In the genomic region with DNA sequence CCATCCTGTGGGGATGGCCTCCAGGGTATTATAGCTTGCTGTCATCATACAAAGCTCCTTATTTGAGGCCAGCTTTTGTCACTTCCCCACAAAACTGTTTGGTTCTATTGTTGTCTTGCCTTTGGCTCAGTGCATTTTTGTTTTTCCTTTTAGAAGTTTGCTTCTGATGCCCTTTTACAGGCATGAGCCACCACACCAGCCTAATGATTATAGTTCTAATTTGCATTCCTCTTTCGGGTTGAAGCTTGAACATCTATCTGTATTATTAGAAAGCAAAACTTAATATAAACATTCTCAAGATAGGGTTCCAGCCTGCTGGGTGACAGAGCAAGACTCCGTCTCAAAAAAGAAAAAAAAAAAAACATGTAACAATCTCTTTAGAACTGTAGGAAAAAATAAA, we compare ENCODE assay signal across 20 cellular contexts. TPM values are rescaled to one million over a fixed set of nuclear protein-coding genes. Genes with fewer than 3 reads are reported as not detected.
A peak's percentile ranks its signal among the peaks of the same experiment; 100 is the strongest.
DNase-seq lines count a peak whose midpoint lies in the region; ATAC-seq, FAIRE-seq and TF ChIP-seq lines count a peak whose summit lies in the region.
"Had no signal": no experiment of that assay in that cellular context is flagged by ENCODE, and none has a peak within 500 bp of the region (broad histone marks: within the 10 kb centered on the region; RNA-seq: fewer than 3 reads in every experiment).

No MANE protein-coding gene starts in this region.

- no peak overlapping the region for H3K4me2 ChIP-seq in H1 (ENCODE audit: insufficient read depth in 1 of 2, low read depth in 2 of 2, low read length in 2 of 2)
- H3K4me2 ChIP-seq: hepatocyte had no signal

- peaks cover 3 to 8% (median 5%) of the 10 kb centered on the region in 3 donors for H3K36me3 Mint-ChIP-seq in immature natural killer cell

- H3K9me3 Mint-ChIP-seq in immature natural killer cell = no peaks in the 10 kb centered on the region
- H3K9me3 Mint-ChIP-seq: neural crest cell had no signal

- no peak overlapping the region for H3K27ac ChIP-seq in H1 (ENCODE audit: low read depth, low read length)
- H3K27ac ChIP-seq: hepatocyte, tibial artery had no signal

- H3K23ac ChIP-seq in H1 (ENCODE audit: insufficient read length) = no peak overlapping the region

- no peaks in the 10 kb centered on the region for H3K9me3 ChIP-seq in H1 (ENCODE audit: insufficient read depth in 2 of 2, low read depth in 1 of 2, low read length in 1 of 2)
- no peaks in the 10 kb centered on the region for H3K9me3 ChIP-seq in MG63
- H3K9me3 ChIP-seq: Caco-2, tibial artery had no signal

- CTCF ChIA-PET in H1 (lab: Charles Lee; ENCODE audit: partially characterized antibody) = interaction anchor here (0.7 to 1.2 kb wide), 2 partner anchors 12 to 1723 kb away, joined by 3 read pairs; no protein-coding TSS in a partner anchor

- no peak overlapping the region for H2BK120ac ChIP-seq in H1 (replicated peaks; ENCODE audit: low read depth, low read length)

- H2BK20ac ChIP-seq in H1 (ENCODE audit: low read length) = no peak overlapping the region

- no peak overlapping the region for H2BK12ac ChIP-seq in H1 (ENCODE audit: low read depth, low read length)

- TF ChIP-seq CTCF in H1 (IDR thresholded peaks at IDR 0.05; ENCODE audit: control extremely low read depth in 1 of 3, insufficient read depth in 1 of 3, low read depth in 1 of 3, low read length in 3 of 3) = no peak

- no peak overlapping the region for H3K4me3 Mint-ChIP-seq in immature natural killer cell
- H3K4me3 Mint-ChIP-seq: neural crest cell had no signal

- H3K18ac ChIP-seq in H1 (ENCODE audit: extremely low read depth, low read length) = no peak overlapping the region

- WGBS in H1 (ENCODE audit: extremely low coverage in 1 of 2, insufficient coverage in 1 of 2, insufficient read length in 1 of 2, insufficient replicate concordance in 2 of 2, low coverage in 1 of 2, low lambda C conversion rate in 2 of 2, missing lambda C conversion rate in 1 of 2), 2 experiments = 82% methylated on average over 2 of the region's 2 CpGs; no CpG with 5 or more reads in 1 of the 2 experiments

- H4K5ac ChIP-seq in H1 (ENCODE audit: insufficient read length, low read depth, low read length) = no peak overlapping the region

- DNase-seq in H1 (ENCODE audit: low read depth in 1 of 2, low spot score in 2 of 2) = no peak
- DNase-seq in immature natural killer cell = no peak
- no peak for DNase-seq in sciatic nerve (ENCODE audit: low spot score)
- no peak for DNase-seq in anterior cingulate cortex (lab: John Stamatoyannopoulos, UW)
- DNase-seq in MG63 = no peak
- DNase-seq: activated CD4-positive, alpha-beta T cell treated with anti-CD3 and anti-CD28 coated beads for 4 hours; activated naive CD4-positive, alpha-beta T cell; Caco-2; H7; kidney glomerular epithelial cell; NCI-H1048; NCI-H774; T1000; tibial artery had no signal

- POLR2A ChIA-PET in H1 (lab: Charles Lee; ENCODE audit: partially characterized antibody) = no interaction called here

- no peak for TF ChIP-seq EP300 in H1 (IDR thresholded peaks at IDR 0.05; ENCODE audit: borderline replicate concordance in 1 of 2, low read depth in 2 of 2, low read length in 2 of 2)

- peaks cover 12 to 51% of the 10 kb centered on the region in 2 donors for H3K4me1 Mint-ChIP-seq in immature natural killer cell

- TF ChIP-seq POLR2A in H1 (IDR thresholded peaks at IDR 0.05; ENCODE audit: control extremely low read depth in 1 of 2, low read depth in 2 of 2, low read length in 2 of 2) = no peak

- no peak overlapping the region for H2BK15ac ChIP-seq in H1 (ENCODE audit: low read length)

- intact Hi-C loops in sciatic nerve (cut with DNase I) = no loop called here

- no peak overlapping the region for H3K27ac Mint-ChIP-seq in immature natural killer cell

- no peak overlapping the region for H3K4me3 ChIP-seq in H1 (ENCODE audit: extremely low read depth in 1 of 4, insufficient read depth in 2 of 4, low read depth in 3 of 4, low read length in 4 of 4)
- no peak overlapping the region for H3K4me3 ChIP-seq in MG63
- H3K4me3 ChIP-seq: hepatocyte, K562, tibial artery had no signal

- peaks cover 2 to 49% (median 24%) of the 10 kb centered on the region in 4 experiments; a peak in 7 of 8 replicates for H3K36me3 ChIP-seq in H1 (ENCODE audit: control insufficient read depth in 2 of 4, insufficient read depth in 4 of 4, low read length in 3 of 4)
- peaks cover 15% of the 10 kb centered on the region for H3K36me3 ChIP-seq in MG63

- TF ChIP-seq RAD21 in H1 (IDR thresholded peaks at IDR 0.05 in 1 of 2, conservative IDR thresholded peaks at IDR 0.05 in 1 of 2; ENCODE audit: low read depth in 2 of 2, low read length in 2 of 2) = no peak

- H2AFZ ChIP-seq in H1 (ENCODE audit: low read length) = no peak overlapping the region
- H2AFZ ChIP-seq: hepatocyte had no signal

- no peak overlapping the region for H3K56ac ChIP-seq in H1 (replicated peaks; ENCODE audit: insufficient read length, low read depth, low read length)

- no peak overlapping the region for H3K9ac ChIP-seq in H1 (replicated peaks in 1 of 4; ENCODE audit: extremely low read depth in 1 of 4, low read depth in 3 of 4, low read length in 3 of 4)

- no peak overlapping the region for H2BK5ac ChIP-seq in H1 (ENCODE audit: low read depth, low read length)

- H3K14ac ChIP-seq in H1 (ENCODE audit: insufficient read length) = no peak overlapping the region

- no peaks in the 10 kb centered on the region for H3K23me2 ChIP-seq in H1 (ENCODE audit: low read depth, low read length)

- H4K20me1 ChIP-seq in H1 (replicated peaks in 1 of 2; ENCODE audit: control insufficient read depth in 1 of 2, insufficient read depth in 2 of 2, low read length in 2 of 2) = peaks cover 3 to 14% of the 10 kb centered on the region in 2 experiments

- H4K8ac ChIP-seq in H1 (ENCODE audit: extremely low read depth, insufficient read depth, low read length) = peak overlapping the region; percentile 51; the same call in 1 of the 2 replicates

- H3K27me3 Mint-ChIP-seq in immature natural killer cell (ENCODE audit: low read depth in 3 of 3) = no peaks in the 10 kb centered on the region

- no peak overlapping the region for H4K91ac ChIP-seq in H1 (replicated peaks; ENCODE audit: insufficient read length, low read length)

- H3K27me3 ChIP-seq in H1 (replicated peaks in 1 of 4; ENCODE audit: control insufficient read depth in 3 of 4, extremely low read depth in 1 of 4, insufficient read depth in 3 of 4, low read length in 3 of 4) (no peaks in the 10 kb centered on the region), MG63 (no peaks in the 10 kb centered on the region)
- H3K27me3 ChIP-seq: hepatocyte, tibial artery had no signal

- ATAC-seq in GM18498 (IDR thresholded peaks at IDR 0.05; ENCODE audit: unreplicated experiment) (peak; percentile 70), GM19397 (IDR thresholded peaks at IDR 0.05; ENCODE audit: unreplicated experiment) (peak; percentile 55), HG02852 (IDR thresholded peaks at IDR 0.05; ENCODE audit: unreplicated experiment) (peak; percentile 48), sciatic nerve (no peak)
- ATAC-seq: K562 had no signal

- no peak overlapping the region for H3K4ac ChIP-seq in H1 (replicated peaks; ENCODE audit: insufficient read length, low read depth, low read length)

- no peaks in the 10 kb centered on the region for H3K79me1 ChIP-seq in H1 (ENCODE audit: low read depth, low read length)

- FAIRE-seq in H1 (lab: Jason Lieb, UNC) = no peak
- FAIRE-seq: K562 had no signal

- no peaks in the 10 kb centered on the region for H3K4me1 ChIP-seq in H1 (replicated peaks in 1 of 4; ENCODE audit: control insufficient read depth in 3 of 4, insufficient read depth in 4 of 4, low read length in 3 of 4)
- H3K4me1 ChIP-seq: Caco-2 had no signal

- H3K79me2 ChIP-seq in H1 (ENCODE audit: control insufficient read depth in 1 of 2, insufficient read depth in 2 of 2, low read length in 2 of 2) = peaks cover under 1 to 92% of the 10 kb centered on the region in 2 experiments

- H2AK5ac ChIP-seq in H1 (ENCODE audit: low read depth, low read length) = no peak overlapping the region

TF ChIP-seq in H1, 55 proteins besides CTCF, POLR2A, EP300 and RAD21:
- TF ChIP-seq SUZ12 (IDR thresholded peaks at IDR 0.05; ENCODE audit: low read length) = no peak
- TF ChIP-seq HDAC2 (IDR thresholded peaks at IDR 0.05; ENCODE audit: borderline replicate concordance in 1 of 2, low read depth in 2 of 2, low read length in 2 of 2) = no peak
- TF ChIP-seq SRF (IDR thresholded peaks at IDR 0.05; ENCODE audit: low read depth, low read length) = no peak
- TF ChIP-seq SP4 (IDR thresholded peaks at IDR 0.05; ENCODE audit: low read length) = no peak
- no peak for TF ChIP-seq TEAD4 (IDR thresholded peaks at IDR 0.05; ENCODE audit: low read depth, low read length)
- TF ChIP-seq GABPA (IDR thresholded peaks at IDR 0.05; ENCODE audit: borderline replicate concordance, insufficient read depth, low read length) = no peak
- TF ChIP-seq FOSL1 (IDR thresholded peaks at IDR 0.05; ENCODE audit: insufficient read depth, low read depth, low read length) = no peak
- no peak for TF ChIP-seq CHD2 (IDR thresholded peaks at IDR 0.05; ENCODE audit: low read length)
- no peak for TF ChIP-seq JUN (IDR thresholded peaks at IDR 0.05; ENCODE audit: low read depth, low read length)
- no peak for TF ChIP-seq SP2 (IDR thresholded peaks at IDR 0.05; ENCODE audit: low read length)

RNA-seq across cellular contexts. Expression of a gene that starts 39.8 kb away (rescaled TPM):
- total RNA-seq in H1 (2021; fragmentation: NEBNext Ultra II Directional; extraction: Animal tissue kit (Norgen Biotek cat#: 25700)) = 312 and 335 TPM in 2 replicates
- polyA plus RNA-seq in H1 (2011; rRNA removed) (57.9 and 64.1 TPM in 2 replicates), immature natural killer cell (10 to 100 TPM; 28.4 to 85.4 (median 54.3) TPM)
- 56.5 TPM for polyA plus RNA-seq in H1 (2011; cell fraction: cytosol; rRNA removed)
- 181 TPM for polyA plus RNA-seq in H1 (2011; cell fraction: nucleus; rRNA removed)
- polyA plus RNA-seq in H1 (2012, experiment 1 of 2) = 113 to 166 TPM (median 136 TPM) in 4 replicates
- polyA plus RNA-seq in H1 (2012, experiment 2 of 2) = 12.4 TPM
- polyA plus RNA-seq in H1 (2013, experiment 1 of 2) = 125 TPM
- 121 TPM for polyA plus RNA-seq in H1 (2013, experiment 2 of 2)
- polyA minus RNA-seq in H1 (2011; rRNA and poly(A)+ RNA removed) = 138 and 206 TPM in 2 replicates
- polyA minus RNA-seq in H1 (2011; cell fraction: cytosol; rRNA and poly(A)+ RNA removed) = 133 TPM
- polyA minus RNA-seq in H1 (2011; cell fraction: nucleus; rRNA and poly(A)+ RNA removed) = 154 TPM
- total RNA-seq in sciatic nerve = 77.0 TPM
- total RNA-seq in MG63 (2014; rRNA removed; shearing (Covaris generic); ENCODE audit: low replicate concordance) = 33.4 and 40.8 TPM in 2 replicates
